14 cellular contexts compared by ENCODE assay signal in the genomic region with DNA sequence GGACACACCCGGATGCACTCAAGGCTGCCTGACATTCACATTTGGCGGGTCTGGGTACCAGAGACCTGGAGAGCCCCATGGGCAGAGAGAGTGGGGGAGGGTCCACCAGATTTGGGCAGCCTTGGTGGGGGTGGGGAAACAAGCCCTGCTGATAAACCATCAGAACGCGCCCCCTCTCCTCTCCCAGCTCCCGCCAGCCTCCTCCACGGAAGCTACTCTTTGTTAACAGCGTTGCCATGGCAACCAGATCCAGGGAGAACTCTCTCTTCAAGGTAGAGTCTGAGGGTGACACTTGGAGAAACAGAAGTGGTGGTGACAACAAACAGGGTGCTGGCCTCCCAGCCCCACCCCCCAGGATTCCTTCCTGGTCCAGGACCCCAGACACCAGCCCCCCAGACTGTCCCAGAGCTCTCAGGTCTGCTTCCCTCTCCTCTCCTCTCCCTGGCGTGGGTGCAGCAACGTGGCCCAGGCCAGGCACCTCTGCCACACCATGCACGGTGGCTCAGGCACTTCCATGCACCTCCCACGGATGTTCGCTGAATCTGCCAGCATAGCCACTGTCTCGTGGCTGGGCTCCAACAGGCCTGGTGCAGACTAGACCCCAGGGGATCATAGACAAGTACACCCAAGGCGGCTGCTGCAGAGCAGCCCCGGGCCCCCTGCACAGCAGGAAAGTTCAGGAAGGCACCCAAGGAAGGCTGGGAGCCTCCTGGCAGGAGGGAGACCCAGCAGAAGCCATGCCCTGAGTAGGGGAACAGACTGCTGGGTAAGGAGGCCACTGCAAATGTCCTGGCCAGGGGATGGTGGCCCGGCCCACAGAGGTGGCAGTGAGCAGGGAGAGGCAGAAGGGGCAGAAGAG. TPM values are rescaled to one million over a fixed set of nuclear protein-coding genes. Genes with fewer than 3 reads are reported as not detected.
A peak's percentile ranks its signal among the peaks of the same experiment; 100 is the strongest.
DNase-seq lines count a peak whose midpoint lies in the region; ATAC-seq and TF ChIP-seq lines count a peak whose summit lies in the region.
"Had no signal": no experiment of that assay in that cellular context is flagged by ENCODE, and none has a peak within 500 bp of the region (broad histone marks: within the 10 kb centered on the region; RNA-seq: fewer than 3 reads in every experiment).

No MANE protein-coding gene starts in this region.

- no peaks in the 10 kb centered on the region for H3K4me1 ChIP-seq in H9 (ENCODE audit: insufficient read depth, low read length)
- H3K4me1 ChIP-seq: SJSA1 had no signal

- no peaks in the 10 kb centered on the region for H3K79me1 ChIP-seq in H9 (ENCODE audit: insufficient read depth, low read depth, low read length, poor library complexity, severe bottlenecking)

- H3K56ac ChIP-seq in H9 (ENCODE audit: insufficient read length, low read depth, low read length) = no peak overlapping the region

- no peak overlapping the region for H4K91ac ChIP-seq in H9 (ENCODE audit: insufficient read length, low read depth, low read length)

- no peak overlapping the region for H3K27ac Mint-ChIP-seq in H9
- H3K27ac Mint-ChIP-seq in activated T-helper 1 cell treated with anti-CD3 and anti-CD28 coated beads, Interleukin-12 subunit alpha, Interleukin-12 subunit beta, Interleukin-2, Interleukin-4 antibody, amounts not matched to agents 30 ng/mL and 10 ng/mL and 1 ng/mL, durations not matched to agents 14 hours and 24 hours and 36 hours = no peak overlapping the region

- H3K27me3 Mint-ChIP-seq in H9 (ENCODE audit: low read depth) = peaks cover 40% of the 10 kb centered on the region
- H3K27me3 Mint-ChIP-seq in activated T-helper 1 cell treated with anti-CD3 and anti-CD28 coated beads, Interleukin-12 subunit alpha, Interleukin-12 subunit beta, Interleukin-2, Interleukin-4 antibody, amounts not matched to agents 30 ng/mL and 10 ng/mL and 1 ng/mL, durations not matched to agents 14 hours and 24 hours and 36 hours (ENCODE audit: insufficient read depth) = peaks cover 23% of the 10 kb centered on the region

- no peaks in the 10 kb centered on the region for H3F3A ChIP-seq in neural cell (ENCODE audit: insufficient read depth, low read length, poor library complexity, severe bottlenecking)

- no peaks in the 10 kb centered on the region for H4K20me1 ChIP-seq in H9 (ENCODE audit: control insufficient read depth, insufficient read depth, insufficient read length)
- no peaks in the 10 kb centered on the region for H4K20me1 ChIP-seq in neural cell (ENCODE audit: insufficient read depth)

- DNase-seq in DMS53 (lab: John Stamatoyannopoulos, UW) (peak; percentile 76), DMS53 treated with DMSO at 0.1 percent for 48 hours (lab: John Stamatoyannopoulos, UW; ENCODE audit: unreplicated experiment) (no peak), H9 (peak; percentile 35)
- DNase-seq in activated T-helper 1 cell treated with anti-CD3 and anti-CD28 coated beads, Interleukin-12 subunit alpha, Interleukin-12 subunit beta, Interleukin-2, Interleukin-4 antibody, amounts not matched to agents 30 ng/mL and 10 ng/mL and 1 ng/mL, durations not matched to agents 14 hours and 24 hours and 36 hours (ENCODE audit: low spot score) = no peak
- DNase-seq in stimulated activated CD4-positive, alpha-beta T cell treated with anti-CD3 and anti-CD28 coated beads, Interleukin-15, amount 100 ng/mL, for 24 hours = no peak
- DNase-seq: 8988T; activated CD4-positive, CD25-positive, alpha-beta regulatory T cell treated with anti-CD3 and anti-CD28 coated beads, Interleukin-2, amount 50 U/mL, for 72 hours; NCI-H526 treated with DMSO at 0.1 percent for 48 hours; sigmoid colon had no signal

- no peak overlapping the region for H3K18ac ChIP-seq in H9 (ENCODE audit: insufficient read length, low read depth, low read length)

- H4K5ac ChIP-seq in H9 (ENCODE audit: insufficient read length, low read depth, low read length) = no peak overlapping the region

- H2AFZ ChIP-seq in H9 (ENCODE audit: low read length) = no peak overlapping the region
- no peak overlapping the region for H2AFZ ChIP-seq in neural cell (ENCODE audit: low read depth, low read length)

- no peak overlapping the region for H2BK12ac ChIP-seq in H9 (ENCODE audit: insufficient read length, low read depth, low read length)

- no peak overlapping the region for H3T11ph ChIP-seq in H9 (ENCODE audit: low read length)

- no peaks in the 10 kb centered on the region; a peak in 1 of 5 replicates for H3K9me3 Mint-ChIP-seq in H9
- no peaks in the 10 kb centered on the region for H3K9me3 Mint-ChIP-seq in activated T-helper 1 cell treated with anti-CD3 and anti-CD28 coated beads, Interleukin-12 subunit alpha, Interleukin-12 subunit beta, Interleukin-2, Interleukin-4 antibody, amounts not matched to agents 30 ng/mL and 10 ng/mL and 1 ng/mL, durations not matched to agents 14 hours and 24 hours and 36 hours

- H3K27ac ChIP-seq in H9 (ENCODE audit: insufficient read length, low read depth, low read length) = no peak overlapping the region
- H3K27ac ChIP-seq in neural cell (ENCODE audit: low read length) = peak overlapping the region; percentile 82
- H3K27ac ChIP-seq: sigmoid colon, SJSA1 had no signal

- H2BK5ac ChIP-seq in H9 (ENCODE audit: insufficient read length, low read length) = no peak overlapping the region

- peak overlapping the region; percentile 52 for H3K4me3 ChIP-seq in neural cell (ENCODE audit: low read length)
- H3K4me3 ChIP-seq: sigmoid colon, SJSA1 had no signal

- H3K23me2 ChIP-seq in H9 (ENCODE audit: insufficient read length, low read depth, low read length, poor library complexity, severe bottlenecking) = peaks cover 4% of the 10 kb centered on the region

- no peaks in the 10 kb centered on the region for H3K9me2 ChIP-seq in neural cell (ENCODE audit: insufficient read depth, low read length)

- H3K9ac ChIP-seq in H9 (ENCODE audit: extremely low read depth, insufficient read length, low read length) (no peak overlapping the region), neural cell (ENCODE audit: low read length) (peak overlapping the region; percentile 63)

- H2AK5ac ChIP-seq in H9 (ENCODE audit: insufficient read length, low read length) = no peak overlapping the region

- H3K4me2 ChIP-seq in H9 (ENCODE audit: insufficient read depth, insufficient read length, low read length) (no peak overlapping the region), neural cell (ENCODE audit: low read length) (no peak overlapping the region)

- H3K4me1 Mint-ChIP-seq in H9 = peaks cover 4 to 27% of the 10 kb centered on the region in 2 experiments; a peak in 3 of 4 replicates
- H3K4me1 Mint-ChIP-seq in activated T-helper 1 cell treated with anti-CD3 and anti-CD28 coated beads, Interleukin-12 subunit alpha, Interleukin-12 subunit beta, Interleukin-2, Interleukin-4 antibody, amounts not matched to agents 30 ng/mL and 10 ng/mL and 1 ng/mL, durations not matched to agents 14 hours and 24 hours and 36 hours (ENCODE audit: low read depth) = no peaks in the 10 kb centered on the region

- no peak overlapping the region for H4K8ac ChIP-seq in H9 (replicated peaks; ENCODE audit: insufficient read length, low read depth, low read length)

- ATAC-seq in GM18519 (IDR thresholded peaks at IDR 0.05; ENCODE audit: low FRiP score, unreplicated experiment) (no peak), GM21447 (IDR thresholded peaks at IDR 0.05; ENCODE audit: unreplicated experiment) (no peak)

- peaks cover 4% of the 10 kb centered on the region; the same call in 1 of the 2 replicates for H3K27me3 ChIP-seq in H9 (ENCODE audit: insufficient read depth, low read length)
- peaks cover 15% of the 10 kb centered on the region for H3K27me3 ChIP-seq in neural cell (ENCODE audit: insufficient read depth, low read depth, low read length)

- no peak overlapping the region for H3K23ac ChIP-seq in H9 (ENCODE audit: insufficient read length, low read depth, low read length)

- H3K4ac ChIP-seq in H9 (ENCODE audit: low read depth, low read length) = no peak overlapping the region

- no peak overlapping the region for H2BK20ac ChIP-seq in H9 (ENCODE audit: low read depth, low read length, poor library complexity, severe bottlenecking)

- H2BK15ac ChIP-seq in H9 (ENCODE audit: low read depth, low read length) = no peak overlapping the region

- peak overlapping the region; percentile 74; the same call in 1 of the 2 replicates for H3K14ac ChIP-seq in H9 (ENCODE audit: insufficient read depth, low read length)

- TF ChIP-seq RAD21 in neural cell (conservative IDR thresholded peaks at IDR 0.05) = peak; percentile 22

- WGBS in H9 (ENCODE audit: extremely low coverage, insufficient read length, low lambda C conversion rate) = no CpG with 5 or more reads among the region's 16 CpGs

- TF ChIP-seq EP300 in neural cell (conservative IDR thresholded peaks at IDR 0.05; ENCODE audit: poor library complexity, severe bottlenecking) = peak; percentile 72

- H3K9me3 ChIP-seq in H9 (ENCODE audit: control insufficient read depth, low read depth, low read length) (no peaks in the 10 kb centered on the region), neural cell (ENCODE audit: low read length) (no peaks in the 10 kb centered on the region)
- H3K9me3 ChIP-seq: sigmoid colon, SJSA1 had no signal

- H2BK120ac ChIP-seq in H9 (ENCODE audit: low read depth, low read length, poor library complexity, severe bottlenecking) = no peak overlapping the region

- TF ChIP-seq CTCF in H9 (conservative IDR thresholded peaks at IDR 0.05) = no peak
- TF ChIP-seq CTCF in neural cell (IDR thresholded peaks at IDR 0.05; ENCODE audit: poor library complexity, severe bottlenecking) = no peak

- H3K4me3 Mint-ChIP-seq in H9 = no peak overlapping the region
- H3K4me3 Mint-ChIP-seq in activated T-helper 1 cell treated with anti-CD3 and anti-CD28 coated beads, Interleukin-12 subunit alpha, Interleukin-12 subunit beta, Interleukin-2, Interleukin-4 antibody, amounts not matched to agents 30 ng/mL and 10 ng/mL and 1 ng/mL, durations not matched to agents 14 hours and 24 hours and 36 hours = peak overlapping the region; percentile 22

- no peaks in the 10 kb centered on the region for H3K36me3 Mint-ChIP-seq in H9 (ENCODE audit: insufficient read depth in 1 of 3, low read depth in 3 of 3)
- no peaks in the 10 kb centered on the region for H3K36me3 Mint-ChIP-seq in activated T-helper 1 cell treated with anti-CD3 and anti-CD28 coated beads, Interleukin-12 subunit alpha, Interleukin-12 subunit beta, Interleukin-2, Interleukin-4 antibody, amounts not matched to agents 30 ng/mL and 10 ng/mL and 1 ng/mL, durations not matched to agents 14 hours and 24 hours and 36 hours (ENCODE audit: low read depth)

- no peaks in the 10 kb centered on the region for H3K36me3 ChIP-seq in neural cell (ENCODE audit: insufficient read depth, low read length)
- H3K36me3 ChIP-seq: sigmoid colon, SJSA1 had no signal

- no peaks in the 10 kb centered on the region for H3K79me2 ChIP-seq in H9 (ENCODE audit: insufficient read depth, low read length)
- H3K79me2 ChIP-seq in neural cell (replicated peaks; ENCODE audit: insufficient read depth, low read length) = no peaks in the 10 kb centered on the region

- intact Hi-C loops in activated T-helper 1 cell treated with anti-CD3 and anti-CD28 coated beads, Interleukin-12 subunit alpha, Interleukin-12 subunit beta, Interleukin-2, Interleukin-4 antibody, amounts not matched to agents 30 ng/mL and 10 ng/mL and 1 ng/mL, durations not matched to agents 14 hours and 24 hours and 36 hours (cut with micrococcal nuclease) = no loop called here

RNA-seq across cellular contexts. Expression of gene RASGEF1A, which starts 4.6 kb away (rescaled TPM):
- total RNA-seq in H9 (2021) = 17.6 and 20.0 TPM in 2 replicates
- 0.78 and 2.0 TPM in 2 replicates for total RNA-seq in activated T-helper 1 cell treated with anti-CD3 and anti-CD28 coated beads, Interleukin-12 subunit alpha, Interleukin-12 subunit beta, Interleukin-2, Interleukin-4 antibody, amounts not matched to agents 30 ng/mL and 10 ng/mL and 1 ng/mL, durations not matched to agents 14 hours and 24 hours and 36 hours
- polyA plus RNA-seq in neural cell = 8.7 and 10.5 TPM in 2 replicates
- 11.5 and 13.6 TPM in 2 replicates for polyA minus RNA-seq in neural cell
- total RNA-seq: LHCN-M2, SJSA1 had no signal

Comparison
In these comparisons a context has a peak if more than half of its experiments do, and no peak if none do; other contexts are left out.
1. DNase-seq: peak in DMS53 (single experiment) and H9 (single experiment); none in DMS53 treated with DMSO at 0.1 percent for 48 hours (single experiment), activated T-helper 1 cell treated with anti-CD3 and anti-CD28 coated beads, Interleukin-12 subunit alpha, Interleukin-12 subunit beta, Interleukin-2, Interleukin-4 antibody, amounts not matched to agents 30 ng/mL and 10 ng/mL and 1 ng/mL, durations not matched to agents 14 hours and 24 hours and 36 hours (single experiment) and stimulated activated CD4-positive, alpha-beta T cell treated with anti-CD3 and anti-CD28 coated beads, Interleukin-15, amount 100 ng/mL, for 24 hours (single experiment).